9 cellular contexts compared by ENCODE assay signal in genomic region chr7:116577320-116577871, GRCh38. TPM values are rescaled to one million over a fixed set of nuclear protein-coding genes. Genes with fewer than 3 reads are reported as not detected.
DNase-seq lines count a peak whose midpoint lies in the region; ATAC-seq and TF ChIP-seq lines count a peak whose summit lies in the region.
"Had no signal": no experiment of that assay in that cellular context is flagged by ENCODE, and none has a peak within 500 bp of the region (broad histone marks: within the 10 kb centered on the region; RNA-seq: fewer than 3 reads in every experiment).

No MANE protein-coding gene starts in this region.

- no peaks in the 10 kb centered on the region for H3K27me3 ChIP-seq in esophagus muscularis mucosa

- TF ChIP-seq POLR2A in esophagus muscularis mucosa (IDR thresholded peaks at IDR 0.05; ENCODE audit: low read depth): no peak

- 59% methylated on average over 6 of the region's 6 CpGs for WGBS in esophagus muscularis mucosa

- no peak for TF ChIP-seq EP300 in esophagus muscularis mucosa (IDR thresholded peaks at IDR 0.05)

- intact Hi-C loops in esophagus muscularis mucosa (cut with DNase I): no loop called here

- H3K9me3 ChIP-seq in esophagus muscularis mucosa: no peaks in the 10 kb centered on the region

- peak overlapping the region; percentile 20 to 43 (median 31) for H3K27ac ChIP-seq in esophagus muscularis mucosa (replicated peaks in 1 of 4)

- H3K36me3 ChIP-seq in esophagus muscularis mucosa: no peaks in the 10 kb centered on the region

- peaks cover 19 to 32% (median 27%) of the 10 kb centered on the region in 4 donors for H3K4me1 ChIP-seq in esophagus muscularis mucosa

- DNase-seq in GM10266 (ENCODE audit: extremely low spot score) (peak; percentile 14), esophagus muscularis mucosa (ENCODE audit: extremely low spot score) (no peak), hippocampal formation (lab: John Stamatoyannopoulos, UW) (no peak), NCI-H1417 treated with DMSO at 0.1 percent for 48 hours (lab: John Stamatoyannopoulos, UW) (no peak), DMS 273 (lab: John Stamatoyannopoulos, UW; ENCODE audit: unreplicated experiment) (no peak), NCI-H1436 (lab: John Stamatoyannopoulos, UW) (no peak)
- DNase-seq: NCI-H748 treated with DMSO at 0.1 percent for 48 hours had no signal

- TF ChIP-seq CTCF in GM10266 (IDR thresholded peaks at IDR 0.05; ENCODE audit: control insufficient read depth, insufficient read depth, low read depth, missing control alignments) (no peak), esophagus muscularis mucosa (IDR thresholded peaks at IDR 0.05) (no peak)

- ATAC-seq in GM19455 (IDR thresholded peaks at IDR 0.05; ENCODE audit: unreplicated experiment) (peak; percentile 91), HG03139 (IDR thresholded peaks at IDR 0.05; ENCODE audit: unreplicated experiment) (peak; percentile 61)

- no peak overlapping the region for H3K4me3 ChIP-seq in esophagus muscularis mucosa

RNA-seq across cellular contexts. Expression of gene CAV1, which starts 52.6 kb away (rescaled TPM):
- total RNA-seq in esophagus muscularis mucosa: 100 to 1,000 TPM; 434 to 638 (median 591) TPM
